Comparison of ENCODE assay signal across 17 cellular contexts in the genomic region with DNA sequence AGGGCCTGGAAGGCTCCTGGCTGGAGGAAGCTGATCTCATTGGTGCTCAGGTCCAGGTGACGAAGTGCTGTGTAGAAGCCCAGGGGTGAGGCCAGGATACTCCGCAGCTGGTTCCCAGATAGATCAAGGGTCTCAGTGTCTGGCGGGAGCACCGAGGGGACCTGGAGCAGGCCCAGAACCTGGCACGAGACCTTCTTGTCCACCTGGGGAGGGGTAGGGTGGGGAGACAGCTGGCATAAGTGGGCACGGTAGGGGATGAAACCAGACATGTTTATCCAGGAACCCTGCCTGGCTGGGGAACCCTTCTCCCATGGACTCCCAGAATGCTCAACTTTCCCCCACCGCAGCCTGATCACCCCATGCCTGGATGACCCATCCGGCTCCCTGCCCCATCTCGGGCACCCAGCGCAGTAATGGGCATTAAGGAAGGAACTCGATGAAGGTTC.
"Had no signal": no experiment of that assay in that cellular context is flagged by ENCODE, and none has a peak within 500 bp of the region (broad histone marks: within the 10 kb centered on the region; RNA-seq: fewer than 3 reads in every experiment).

No MANE protein-coding gene starts in this region.

- H3K9me3 Mint-ChIP-seq: activated naive CD4-positive, alpha-beta T cell treated with anti-CD3 and anti-CD28 coated beads for 36 hours; activated naive CD8-positive, alpha-beta T cell treated with anti-CD3 and anti-CD28 coated beads, Interleukin-2, amount 50 U/mL, for 24 hours; immature natural killer cell; neural progenitor cell had no signal

- H3K4me3 Mint-ChIP-seq: activated naive CD4-positive, alpha-beta T cell treated with anti-CD3 and anti-CD28 coated beads for 36 hours; activated naive CD8-positive, alpha-beta T cell treated with anti-CD3 and anti-CD28 coated beads, Interleukin-2, amount 50 U/mL, for 24 hours; immature natural killer cell had no signal

- ATAC-seq: activated naive CD8-positive, alpha-beta T cell treated with anti-CD3 and anti-CD28 coated beads, Interleukin-2, amount 50 U/mL, for 24 hours; stimulated activated naive CD8-positive, alpha-beta T cell treated with anti-CD3 and anti-CD28 coated beads, Interleukin-15, Interleukin-2, amounts not matched to agents 100 U/mL and 50 U/mL, for 24 hours had no signal

- H3K27ac Mint-ChIP-seq: activated naive CD4-positive, alpha-beta T cell treated with anti-CD3 and anti-CD28 coated beads for 36 hours; activated naive CD8-positive, alpha-beta T cell treated with anti-CD3 and anti-CD28 coated beads, Interleukin-2, amount 50 U/mL, for 24 hours had no signal

- H3K27ac ChIP-seq: epithelial cell of prostate, neural progenitor cell, parathyroid adenoma, skin epidermis had no signal

- H3K36me3 Mint-ChIP-seq: immature natural killer cell, neural progenitor cell had no signal

- FAIRE-seq: astrocyte, bronchial epithelial cell had no signal

- DNase-seq: activated CD4-positive, alpha-beta T cell treated with anti-CD3 and anti-CD28 coated beads for 1 hour; activated CD4-positive, alpha-beta T cell treated with anti-CD3 and anti-CD28 coated beads, Interleukin-2, amount 50 U/mL, for 4 hours; activated naive CD4-positive, alpha-beta T cell treated with anti-CD3 and anti-CD28 coated beads for 36 hours; activated naive CD8-positive, alpha-beta T cell treated with anti-CD3 and anti-CD28 coated beads, Interleukin-2, amount 50 U/mL, for 24 hours; activated T-cell treated with anti-CD3 and anti-CD28 coated beads for 4 hours; foreskin melanocyte; head of caudate nucleus; immature natural killer cell; stimulated activated CD4-positive, alpha-beta T cell treated with anti-CD3 and anti-CD28 coated beads, Interleukin-4, amount 100 ng/mL, for 4 hours; stimulated activated CD8-positive, alpha-beta memory T cell treated with anti-CD3 and anti-CD28 coated beads, Interleukin-4, amount 100 ng/mL, for 48 hours; stimulated activated naive CD8-positive, alpha-beta T cell treated with anti-CD3 and anti-CD28 coated beads, Interleukin-15, Interleukin-2, amounts not matched to agents 100 U/mL and 50 U/mL, for 24 hours had no signal
